ENCODE assay signal across 1 cellular context in genomic region chr7:20799566-20800377, GRCh38.
TF ChIP-seq lines count a peak whose summit lies in the region.

No MANE protein-coding gene starts in this region.

TF ChIP-seq in H1, 55 proteins besides CTCF, POLR2A, EP300 and RAD21 (continued from another document):
- TF ChIP-seq KDM1A (IDR thresholded peaks at IDR 0.05; ENCODE audit: borderline replicate concordance, low read length): no peak
- no peak for TF ChIP-seq SIN3A (conservative IDR thresholded peaks at IDR 0.05 in 1 of 2, IDR thresholded peaks at IDR 0.05 in 1 of 2; ENCODE audit: low read depth in 1 of 2, low read length in 2 of 2)
TF ChIP-seq in H1: peak in this region for 1.
